In the genomic region with DNA sequence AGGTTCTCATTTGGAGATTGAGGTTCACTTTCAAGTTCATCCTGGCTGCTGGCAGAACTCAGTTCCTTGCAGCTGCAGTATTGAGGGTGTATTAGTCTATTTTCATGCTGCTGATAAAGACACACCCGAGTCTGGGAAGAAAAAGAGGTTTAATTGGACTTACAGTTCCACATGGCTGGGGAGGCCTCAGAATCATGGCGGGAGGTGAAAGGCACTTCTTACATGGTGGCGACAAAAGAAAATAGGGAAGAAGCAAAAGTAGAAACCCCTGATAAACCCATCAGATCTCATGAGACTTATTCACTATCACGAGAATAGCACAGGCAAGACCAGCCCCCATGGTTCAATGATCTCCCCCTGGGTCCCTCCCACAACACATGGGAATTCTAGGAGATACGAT, we compare ENCODE assay signal across 1 cellular context. TPM values are rescaled to one million over a fixed set of nuclear protein-coding genes. Genes with fewer than 3 reads are reported as not detected.
"Had no signal": no experiment of that assay in that cellular context is flagged by ENCODE, and none has a peak within 500 bp of the region (broad histone marks: within the 10 kb centered on the region; RNA-seq: fewer than 3 reads in every experiment).

No MANE protein-coding gene starts in this region.

RNA-seq across cellular contexts. Expression of a gene that starts 50.1 kb away (rescaled TPM):
- total RNA-seq: foreskin keratinocyte had no signal
